In genomic region chr3:50317303-50317702, GRCh38 we compare ENCODE assay signal across 1 cellular context.
TF ChIP-seq lines count a peak whose summit lies in the region.

No MANE protein-coding gene starts in this region.

TF ChIP-seq in A549, 52 proteins besides CTCF, POLR2A, EP300 and RAD21 (continued from another document):
- TF ChIP-seq REST (IDR thresholded peaks at IDR 0.05) (no peak), ZC3H11A (IDR thresholded peaks at IDR 0.05) (no peak)
